ENCODE assay signal across 18 cellular contexts in the genomic region with DNA sequence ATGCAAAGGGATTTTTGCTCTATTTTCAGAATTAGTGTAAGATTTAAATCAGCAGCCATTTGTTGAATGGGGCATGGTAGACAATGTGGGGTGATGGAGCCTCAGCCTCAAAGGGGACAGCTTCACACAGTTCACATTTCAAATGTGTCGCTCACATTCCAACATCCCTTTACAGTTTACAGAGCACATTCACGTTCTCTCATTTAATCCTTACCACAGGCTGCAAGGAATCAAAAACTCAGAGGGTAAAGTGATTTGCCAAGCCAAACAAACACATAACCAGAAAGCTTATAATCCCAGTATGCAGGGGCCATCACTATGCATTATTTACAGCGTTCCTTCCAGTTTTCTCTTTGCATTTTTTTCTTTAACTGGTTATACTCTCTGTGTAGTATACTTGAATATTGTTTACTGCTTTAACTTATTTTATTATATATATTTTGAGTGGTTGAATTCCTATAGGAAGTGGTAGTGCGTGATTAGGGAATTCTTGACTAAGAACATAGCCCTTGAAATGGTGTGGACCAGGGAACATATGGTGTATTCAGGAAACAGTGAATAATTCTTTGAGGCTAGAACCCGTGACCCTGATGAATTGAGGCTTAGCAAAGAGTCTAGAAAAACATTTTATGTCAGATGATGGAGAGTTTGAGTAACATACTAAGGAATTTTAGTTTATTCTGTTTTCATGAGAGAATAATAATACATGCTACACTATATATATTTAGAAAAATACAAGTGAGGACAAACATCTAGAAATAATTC.
"Had no signal": no experiment of that assay in that cellular context is flagged by ENCODE, and none has a peak within 500 bp of the region (broad histone marks: within the 10 kb centered on the region; RNA-seq: fewer than 3 reads in every experiment).

No MANE protein-coding gene starts in this region.

- H3K4me1 ChIP-seq: ascending aorta, gastroesophageal sphincter, heart right ventricle had no signal

- H3K4me3 ChIP-seq: ascending aorta, cardiac muscle cell, dorsolateral prefrontal cortex, gastroesophageal sphincter, heart right ventricle, SK-N-MC, thyroid gland had no signal

- ATAC-seq: activated CD8-positive, alpha-beta T cell treated with anti-CD3 and anti-CD28 coated beads for 36 hours; activated T-cell treated with anti-CD3 and anti-CD28 coated beads, Interleukin-2, amount 50 U/mL, for 4 hours; gastroesophageal sphincter; heart right ventricle; natural killer cell had no signal

- DNase-seq: activated B cell treated with CpG ODN at 0.5 μM for 24 hours; activated CD4-positive, alpha-beta T cell treated with anti-CD3 and anti-CD28 coated beads for 4 hours; activated CD8-positive, alpha-beta T cell treated with anti-CD3 and anti-CD28 coated beads for 36 hours; activated effector memory CD4-positive, alpha-beta T cell treated with Interleukin-2 at 50 U/mL for 16 hours; activated naive CD4-positive, alpha-beta T cell treated with anti-CD3 and anti-CD28 coated beads, Interleukin-2, amount 10 ng/mL, durations not matched to agents 7 days and 5 days; activated T-cell treated with anti-CD3 and anti-CD28 coated beads, Interleukin-2, amount 50 U/mL, for 4 hours; dorsolateral prefrontal cortex; heart right ventricle; immature natural killer cell; natural killer cell; retina; stimulated activated naive CD4-positive, alpha-beta T cell; thyroid gland had no signal

- H3K27ac ChIP-seq: ascending aorta, cardiac muscle cell, dorsolateral prefrontal cortex, epithelial cell of prostate, gastroesophageal sphincter, heart right ventricle, SK-N-MC, thyroid gland had no signal

- H3K9me3 ChIP-seq: ascending aorta, gastroesophageal sphincter, heart right ventricle, thyroid gland had no signal

- H3K27me3 ChIP-seq: cardiac muscle cell, thyroid gland had no signal

- H3K36me3 ChIP-seq: ascending aorta, cardiac muscle cell, gastroesophageal sphincter, heart right ventricle, thyroid gland had no signal
